In the genomic region with DNA sequence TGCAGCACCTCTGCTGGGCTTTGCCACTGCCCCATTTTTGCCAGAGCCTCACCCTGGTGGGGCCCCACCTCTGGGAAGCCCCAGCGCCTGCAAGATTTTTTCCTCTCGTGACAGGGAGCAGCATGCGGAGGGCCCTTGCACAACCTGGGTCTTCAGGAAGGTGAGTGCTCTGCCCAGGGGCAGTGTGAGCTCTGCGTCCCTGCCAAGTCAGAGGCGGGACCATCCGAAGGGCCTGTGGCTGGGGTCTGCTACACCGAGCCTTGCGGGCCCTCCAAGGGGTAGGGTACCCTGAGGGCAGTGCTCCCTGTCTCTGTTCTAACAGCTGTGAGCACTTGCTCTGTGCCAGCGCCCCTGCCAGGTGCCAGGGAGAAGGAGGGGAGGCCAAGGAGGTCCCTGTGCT, we compare ENCODE assay signal across 1 cellular context.
TF ChIP-seq lines count a peak whose summit lies in the region.

No MANE protein-coding gene starts in this region.

TF ChIP-seq in HepG2, 621 proteins besides CTCF, POLR2A, EP300 and RAD21:
- TF ChIP-seq, protein P1, sequence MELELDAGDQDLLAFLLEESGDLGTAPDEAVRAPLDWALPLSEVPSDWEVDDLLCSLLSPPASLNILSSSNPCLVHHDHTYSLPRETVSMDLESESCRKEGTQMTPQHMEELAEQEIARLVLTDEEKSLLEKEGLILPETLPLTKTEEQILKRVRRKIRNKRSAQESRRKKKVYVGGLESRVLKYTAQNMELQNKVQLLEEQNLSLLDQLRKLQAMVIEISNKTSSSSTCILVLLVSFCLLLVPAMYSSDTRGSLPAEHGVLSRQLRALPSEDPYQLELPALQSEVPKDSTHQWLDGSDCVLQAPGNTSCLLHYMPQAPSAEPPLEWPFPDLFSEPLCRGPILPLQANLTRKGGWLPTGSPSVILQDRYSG (CRISPR knock-in tag; IDR thresholded peaks at IDR 0.05), result no peak
- TF ChIP-seq, protein P2, sequence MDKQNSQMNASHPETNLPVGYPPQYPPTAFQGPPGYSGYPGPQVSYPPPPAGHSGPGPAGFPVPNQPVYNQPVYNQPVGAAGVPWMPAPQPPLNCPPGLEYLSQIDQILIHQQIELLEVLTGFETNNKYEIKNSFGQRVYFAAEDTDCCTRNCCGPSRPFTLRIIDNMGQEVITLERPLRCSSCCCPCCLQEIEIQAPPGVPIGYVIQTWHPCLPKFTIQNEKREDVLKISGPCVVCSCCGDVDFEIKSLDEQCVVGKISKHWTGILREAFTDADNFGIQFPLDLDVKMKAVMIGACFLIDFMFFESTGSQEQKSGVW (CRISPR knock-in tag; IDR thresholded peaks at IDR 0.05; ENCODE audit: borderline replicate concordance), result no peak
- TF ChIP-seq SCMH1 (CRISPR knock-in tag; IDR thresholded peaks at IDR 0.05; ENCODE audit: borderline replicate concordance) (no peak), FOXK1 (CRISPR knock-in tag; IDR thresholded peaks at IDR 0.05; ENCODE audit: borderline replicate concordance, low read depth) (no peak), AGO2 (optimal IDR thresholded peaks at IDR 0.05; ENCODE audit: low read depth, low read length) (peak; percentile 26), ZNF841 (CRISPR knock-in tag; IDR thresholded peaks at IDR 0.05; ENCODE audit: borderline replicate concordance) (no peak), NR2C2 (CRISPR knock-in tag; IDR thresholded peaks at IDR 0.05; ENCODE audit: borderline replicate concordance) (no peak)
- TF ChIP-seq, protein P3, sequence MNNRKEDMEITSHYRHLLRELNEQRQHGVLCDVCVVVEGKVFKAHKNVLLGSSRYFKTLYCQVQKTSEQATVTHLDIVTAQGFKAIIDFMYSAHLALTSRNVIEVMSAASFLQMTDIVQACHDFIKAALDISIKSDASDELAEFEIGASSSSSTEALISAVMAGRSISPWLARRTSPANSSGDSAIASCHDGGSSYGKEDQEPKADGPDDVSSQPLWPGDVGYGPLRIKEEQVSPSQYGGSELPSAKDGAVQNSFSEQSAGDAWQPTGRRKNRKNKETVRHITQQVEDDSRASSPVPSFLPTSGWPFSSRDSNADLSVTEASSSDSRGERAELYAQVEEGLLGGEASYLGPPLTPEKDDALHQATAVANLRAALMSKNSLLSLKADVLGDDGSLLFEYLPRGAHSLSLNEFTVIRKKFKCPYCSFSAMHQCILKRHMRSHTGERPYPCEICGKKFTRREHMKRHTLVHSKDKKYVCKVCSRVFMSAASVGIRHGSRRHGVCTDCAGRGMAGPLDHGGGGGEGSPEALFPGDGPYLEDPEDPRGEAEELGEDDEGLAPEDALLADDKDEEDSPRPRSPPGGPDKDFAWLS (CRISPR knock-in tag; IDR thresholded peaks at IDR 0.05; ENCODE audit: borderline replicate concordance), result no peak
- TF ChIP-seq, protein P4, sequence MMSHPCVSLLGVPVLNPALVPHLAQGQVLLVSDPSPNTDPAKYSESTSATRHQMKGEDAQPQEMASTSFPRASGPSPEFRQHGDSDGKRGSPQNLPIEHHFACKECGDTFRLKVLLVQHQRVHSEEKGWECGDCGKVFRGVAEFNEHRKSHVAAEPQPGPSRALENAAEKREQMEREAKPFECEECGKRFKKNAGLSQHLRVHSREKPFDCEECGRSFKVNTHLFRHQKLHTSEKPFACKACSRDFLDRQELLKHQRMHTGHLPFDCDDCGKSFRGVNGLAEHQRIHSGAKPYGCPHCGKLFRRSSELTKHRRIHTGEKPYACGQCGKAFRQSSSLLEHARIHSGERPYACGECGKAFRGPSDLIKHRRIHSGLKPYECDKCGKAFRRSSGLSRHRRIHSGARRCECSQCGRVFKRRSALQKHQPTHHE (CRISPR knock-in tag; IDR thresholded peaks at IDR 0.05; ENCODE audit: borderline replicate concordance), result no peak
